Comparison of ENCODE assay signal across 22 cellular contexts in genomic region chr6:118620202-118620601, GRCh38. TPM values are rescaled to one million over a fixed set of nuclear protein-coding genes. Genes with fewer than 3 reads are reported as not detected.
DNase-seq lines count a peak whose midpoint lies in the region; ATAC-seq and TF ChIP-seq lines count a peak whose summit lies in the region.
"Had no signal": no experiment of that assay in that cellular context is flagged by ENCODE, and none has a peak within 500 bp of the region (broad histone marks: within the 10 kb centered on the region; RNA-seq: fewer than 3 reads in every experiment).

No MANE protein-coding gene starts in this region.

- no peaks in the 10 kb centered on the region for H3K9me3 ChIP-seq in CD4-positive, CD25-positive, alpha-beta regulatory T cell (ENCODE audit: control insufficient read depth in 2 of 2, low read length in 2 of 2)
- H3K9me3 ChIP-seq in CD8-positive, alpha-beta T cell (ENCODE audit: low read length), result no peaks in the 10 kb centered on the region
- no peaks in the 10 kb centered on the region for H3K9me3 ChIP-seq in psoas muscle
- no peaks in the 10 kb centered on the region for H3K9me3 ChIP-seq in mesenchymal stem cell (ENCODE audit: control insufficient read depth, low read length)
- H3K9me3 ChIP-seq in Peyer's patch, result no peaks in the 10 kb centered on the region
- H3K9me3 ChIP-seq: A549, BE2C, HAP-1 had no signal

- peaks cover 20 to 67% (median 34%) of the 10 kb centered on the region in 4 donors for H3K4me1 Mint-ChIP-seq in CD4-positive, CD25-positive, alpha-beta regulatory T cell
- peaks cover 71% of the 10 kb centered on the region for H3K4me1 Mint-ChIP-seq in CD8-positive, alpha-beta T cell (ENCODE audit: low read depth)

- TF ChIP-seq CTCF in CD8-positive, alpha-beta T cell (IDR thresholded peaks at IDR 0.05), result no peak
- TF ChIP-seq CTCF in psoas muscle (IDR thresholded peaks at IDR 0.05) (no peak), Peyer's patch (IDR thresholded peaks at IDR 0.05) (no peak)

- H2AK5ac ChIP-seq in mesenchymal stem cell (ENCODE audit: low read length, severe bottlenecking), result no peak overlapping the region

- no peak overlapping the region for H3K4me3 Mint-ChIP-seq in CD4-positive, CD25-positive, alpha-beta regulatory T cell
- H3K4me3 Mint-ChIP-seq in CD8-positive, alpha-beta T cell, result no peak overlapping the region
- H3K4me3 Mint-ChIP-seq: CD14-positive monocyte; CD8-positive, alpha-beta memory T cell; HFFc6 had no signal

- no peak overlapping the region for H3K4me3 ChIP-seq in CD4-positive, CD25-positive, alpha-beta regulatory T cell (ENCODE audit: low read depth, low read length)
- H3K4me3 ChIP-seq in CD8-positive, alpha-beta T cell (ENCODE audit: low read depth, low read length), result no peak overlapping the region
- H3K4me3 ChIP-seq in psoas muscle, result no peak overlapping the region
- H3K4me3 ChIP-seq in mesenchymal stem cell (ENCODE audit: insufficient read depth in 1 of 2, low read depth in 1 of 2, low read length in 2 of 2), result no peak overlapping the region
- H3K4me3 ChIP-seq in Peyer's patch, result no peak overlapping the region
- H3K4me3 ChIP-seq: A549; BLaER1 treated with 17β-estradiol and CSF1 and Interleukin-3, amounts not matched to agents 10 nM and 100 nM; GM12878; HAP-1 had no signal

- H3K9me3 Mint-ChIP-seq in CD4-positive, CD25-positive, alpha-beta regulatory T cell, result no peaks in the 10 kb centered on the region
- H3K9me3 Mint-ChIP-seq in CD8-positive, alpha-beta T cell, result no peaks in the 10 kb centered on the region
- H3K9me3 Mint-ChIP-seq: CD14-positive monocyte; CD8-positive, alpha-beta memory T cell; HFFc6 had no signal

- no peak overlapping the region for H4K91ac ChIP-seq in mesenchymal stem cell (ENCODE audit: low read length)

- H3K27ac Mint-ChIP-seq in CD4-positive, CD25-positive, alpha-beta regulatory T cell, result peak overlapping the region in 2 of 3 donors; percentile 32 to 85
- H3K27ac Mint-ChIP-seq in CD8-positive, alpha-beta T cell, result peak overlapping the region; percentile 27
- H3K27ac Mint-ChIP-seq: HFFc6 had no signal

- intact Hi-C loops in CD8-positive, alpha-beta T cell (cut with DNase I, micrococcal nuclease), result no loop called here
- intact Hi-C loops in psoas muscle (cut with DNase I), result no loop called here

- ATAC-seq in CD4-positive, CD25-positive, alpha-beta regulatory T cell (ENCODE audit: low read depth in 2 of 2), result no peak
- no peak for ATAC-seq in CD8-positive, alpha-beta T cell
- ATAC-seq in left lobe of liver (peak; percentile 74), psoas muscle (no peak)
- ATAC-seq: GM12878 had no signal

- H3K27ac ChIP-seq in CD4-positive, CD25-positive, alpha-beta regulatory T cell (ENCODE audit: insufficient read depth, low read length, poor library complexity, severe bottlenecking), result no peak overlapping the region
- no peak overlapping the region for H3K27ac ChIP-seq in CD8-positive, alpha-beta T cell (ENCODE audit: low read depth, low read length)
- H3K27ac ChIP-seq in psoas muscle (peak overlapping the region; percentile 33), mesenchymal stem cell (ENCODE audit: low read length, poor library complexity, severe bottlenecking) (no peak overlapping the region), Peyer's patch (no peak overlapping the region)
- H3K27ac ChIP-seq: A549; BLaER1 treated with 17β-estradiol and CSF1 and Interleukin-3, amounts not matched to agents 10 nM and 100 nM had no signal

- no peak overlapping the region for H2BK120ac ChIP-seq in mesenchymal stem cell (ENCODE audit: low read depth, low read length)

- H3K18ac ChIP-seq in mesenchymal stem cell (ENCODE audit: low read depth in 1 of 2, low read length in 2 of 2), result no peak overlapping the region

- no peak overlapping the region for H4K8ac ChIP-seq in mesenchymal stem cell (ENCODE audit: low read length)

- no peak for DNase-seq in CD4-positive, CD25-positive, alpha-beta regulatory T cell
- DNase-seq in CD8-positive, alpha-beta T cell, result no peak
- DNase-seq in left lobe of liver (ENCODE audit: low spot score), result no peak
- no peak for DNase-seq in psoas muscle
- DNase-seq in mesenchymal stem cell, result no peak
- no peak for DNase-seq in Peyer's patch
- no peak for DNase-seq in NOMO-1 treated with dmso at 0.1 percent for 144 hours (lab: John Stamatoyannopoulos, UW; ENCODE audit: unreplicated experiment)
- DNase-seq: 8988T; ACHN; AML-193; BE2C; CD8-positive, alpha-beta memory T cell; DMS 273 treated with DMSO at 0.1 percent for 48 hours; DMS79; GDM1; GOT3; HFFc6 had no signal

- H2BK12ac ChIP-seq in mesenchymal stem cell (ENCODE audit: low read length in 2 of 2), result no peak overlapping the region

- no peak overlapping the region for H3K14ac ChIP-seq in mesenchymal stem cell (ENCODE audit: low read length in 2 of 2)

- POLR2A ChIA-PET in CD8-positive, alpha-beta T cell (lab: Charles Lee), result interaction anchor here (0.6 kb wide), 1 partner anchor 90 kb away, joined by 3 read pairs; no protein-coding TSS in a partner anchor

- H3K36me3 Mint-ChIP-seq in CD4-positive, CD25-positive, alpha-beta regulatory T cell, result peaks cover 3% of the 10 kb centered on the region
- H3K36me3 Mint-ChIP-seq in CD8-positive, alpha-beta T cell, result peaks cover 27% of the 10 kb centered on the region

- H2AFZ ChIP-seq in mesenchymal stem cell (ENCODE audit: low read depth, low read length), result no peak overlapping the region

- no peak overlapping the region for H2BK15ac ChIP-seq in mesenchymal stem cell (ENCODE audit: low read depth, poor library complexity, severe bottlenecking)

- CTCF ChIA-PET in CD8-positive, alpha-beta T cell (lab: Charles Lee), result interaction anchor here (1.0 to 2.2 kb wide), 2 partner anchors 55 to 61 kb away, joined by 4 to 14 read pairs; no protein-coding TSS in a partner anchor

- H3K79me1 ChIP-seq in mesenchymal stem cell (replicated peaks; ENCODE audit: low read length, poor library complexity, severe bottlenecking), result peaks cover 60% of the 10 kb centered on the region

- no peak overlapping the region for H3K4ac ChIP-seq in mesenchymal stem cell (ENCODE audit: low read depth in 1 of 2, low read length in 2 of 2)

- TF ChIP-seq POLR2A in Peyer's patch (IDR thresholded peaks at IDR 0.05), result no peak

- 84 to 97% (median 86%) methylated on average over 4 of the region's 4 CpGs for WGBS in psoas muscle, 3 donors
- 96% methylated on average over 4 of the region's 4 CpGs for whole genome bisulfite sequencing in mesenchymal stem cell

- H3K4me2 ChIP-seq in mesenchymal stem cell (ENCODE audit: low read length, poor library complexity, severe bottlenecking), result no peak overlapping the region
- H3K4me2 ChIP-seq: A549; BLaER1 treated with 17β-estradiol and CSF1 and Interleukin-3, amounts not matched to agents 10 nM and 100 nM had no signal

- no peak overlapping the region for H3K9ac ChIP-seq in mesenchymal stem cell (ENCODE audit: low read length)
- H3K9ac ChIP-seq: BLaER1 treated with 17β-estradiol and CSF1 and Interleukin-3, amounts not matched to agents 10 nM and 100 nM had no signal

- H2BK5ac ChIP-seq in mesenchymal stem cell (ENCODE audit: low read depth, low read length, poor library complexity, severe bottlenecking), result no peak overlapping the region

- H3K36me3 ChIP-seq in CD4-positive, CD25-positive, alpha-beta regulatory T cell (ENCODE audit: control insufficient read depth, insufficient read depth, low read length), result peaks cover 6% of the 10 kb centered on the region
- H3K36me3 ChIP-seq in CD8-positive, alpha-beta T cell (ENCODE audit: insufficient read depth, low read length), result no peaks in the 10 kb centered on the region
- H3K36me3 ChIP-seq in psoas muscle (ENCODE audit: insufficient read depth in 1 of 2, low read depth in 1 of 2) (no peaks in the 10 kb centered on the region), mesenchymal stem cell (ENCODE audit: control insufficient read depth in 1 of 2, insufficient read depth in 2 of 2, low read depth in 1 of 2, low read length in 2 of 2) (peaks cover 0 to 7% of the 10 kb centered on the region in 2 experiments), Peyer's patch (no peaks in the 10 kb centered on the region)
- H3K36me3 ChIP-seq: BE2C, HAP-1 had no signal

- H3K27me3 Mint-ChIP-seq in CD4-positive, CD25-positive, alpha-beta regulatory T cell, result no peaks in the 10 kb centered on the region
- H3K27me3 Mint-ChIP-seq in CD8-positive, alpha-beta T cell (ENCODE audit: low read depth), result no peaks in the 10 kb centered on the region
- H3K27me3 Mint-ChIP-seq: CD8-positive, alpha-beta memory T cell had no signal

- no peaks in the 10 kb centered on the region for H3K27me3 ChIP-seq in CD4-positive, CD25-positive, alpha-beta regulatory T cell (ENCODE audit: control insufficient read depth, insufficient read depth, low read length)
- no peaks in the 10 kb centered on the region for H3K27me3 ChIP-seq in CD8-positive, alpha-beta T cell (ENCODE audit: insufficient read depth, low read length)
- H3K27me3 ChIP-seq in psoas muscle (ENCODE audit: insufficient read depth in 3 of 3, low read length in 2 of 3) (no peaks in the 10 kb centered on the region), mesenchymal stem cell (ENCODE audit: control insufficient read depth in 1 of 2, insufficient read depth in 1 of 2, low read length in 2 of 2) (no peaks in the 10 kb centered on the region), Peyer's patch (no peaks in the 10 kb centered on the region)
- H3K27me3 ChIP-seq: BE2C; BLaER1 treated with 17β-estradiol and CSF1 and Interleukin-3, amounts not matched to agents 10 nM and 100 nM had no signal

- no peak overlapping the region for H3K23ac ChIP-seq in mesenchymal stem cell (ENCODE audit: low read length in 2 of 2)

- peaks cover 7% of the 10 kb centered on the region for H3K4me1 ChIP-seq in CD4-positive, CD25-positive, alpha-beta regulatory T cell (ENCODE audit: control insufficient read depth, insufficient read depth, low read length, poor library complexity, severe bottlenecking)
- peaks cover 11% of the 10 kb centered on the region for H3K4me1 ChIP-seq in CD8-positive, alpha-beta T cell (ENCODE audit: insufficient read depth, low read length)
- H3K4me1 ChIP-seq in psoas muscle (peaks cover 70% of the 10 kb centered on the region), mesenchymal stem cell (ENCODE audit: control insufficient read depth, insufficient read depth, low read depth, low read length) (peaks cover 7% of the 10 kb centered on the region), Peyer's patch (no peaks in the 10 kb centered on the region)
- H3K4me1 ChIP-seq: A549, HAP-1 had no signal

RNA-seq across cellular contexts. Expression of gene CEP85L, which starts 31.2 kb away (rescaled TPM):
- total RNA-seq in CD4-positive, CD25-positive, alpha-beta regulatory T cell, result 96.4 TPM
- 10 to 100 TPM; 19.3 to 32.0 (median 26.5) TPM for polyA plus RNA-seq in CD4-positive, CD25-positive, alpha-beta regulatory T cell
- total RNA-seq in CD8-positive, alpha-beta T cell, result 10 to 100 TPM; 86.2 to 89.0 TPM
- 3.0 TPM for total RNA-seq in left lobe of liver
- total RNA-seq in psoas muscle, result 10 to 100 TPM; 18.9 to 25.1 (median 21.9) TPM
- 1 to 10 TPM; 2.3 to 6.9 (median 5.0) TPM for polyA plus RNA-seq in psoas muscle
- polyA plus RNA-seq in mesenchymal stem cell (2013, experiment 1 of 2), result 6.0 TPM
- 6.1 TPM for polyA plus RNA-seq in mesenchymal stem cell (2013, experiment 2 of 2)
- 10 to 100 TPM in 1 of 4 donors, 1 to 10 TPM in 3; 3.2 to 22.3 (median 7.5) TPM for total RNA-seq in Peyer's patch
